ENCODE assay signal across 22 cellular contexts in genomic region chr3:57088503-57088902, GRCh38. TPM values are rescaled to one million over a fixed set of nuclear protein-coding genes. Genes with fewer than 3 reads are reported as not detected.
"Had no signal": no experiment of that assay in that cellular context is flagged by ENCODE, and none has a peak within 500 bp of the region (broad histone marks: within the 10 kb centered on the region; RNA-seq: fewer than 3 reads in every experiment).

No MANE protein-coding gene starts in this region.

- H3K27ac ChIP-seq: HL-60, SJSA1, SK-N-MC had no signal

- H3K9me3 ChIP-seq: SJSA1 had no signal

- H3K27me3 ChIP-seq: SJSA1 had no signal

- H3K4me1 ChIP-seq: SJSA1 had no signal

- FAIRE-seq: RCC 7860 had no signal

- H3K36me3 ChIP-seq: SJSA1 had no signal

- H3K4me3 ChIP-seq: SJSA1, SK-N-MC had no signal

- DNase-seq: Kasumi-1, KG1, MM.1S, NCI-H1092 treated with DMSO at 0.1 percent for 48 hours, NCI-H1436, NCI-H187, NCI-H2029, NCI-H2081 treated with DMSO at 0.1 percent for 48 hours, NCI-H2171, NCI-H226, NCI-H446, NCI-H510A, NCI-H524 treated with DMSO at 0.1 percent for 48 hours, NCI-H69, NCI-H774, Right ventricle myocardium superior, RPMI8226, SIG-M5 had no signal

RNA-seq across cellular contexts. Expression of gene SPATA12, which starts 28.0 kb away (rescaled TPM):
- total RNA-seq: Right ventricle myocardium superior, SJSA1 had no signal
